In genomic region chr6:136326038-136326561, GRCh38 we compare ENCODE assay signal across 1 cellular context.
TF ChIP-seq lines count a peak whose summit lies in the region.

No MANE protein-coding gene starts in this region.

TF ChIP-seq in HEK293, 187 proteins besides CTCF, POLR2A, EP300 and RAD21 (continued from another document and continues in another):
- TF ChIP-seq ZBTB7A (tag by site-specific recombination; IDR thresholded peaks at IDR 0.05; ENCODE audit: low read depth): no peak
- TF ChIP-seq ZNF501 (tag by site-specific recombination; IDR thresholded peaks at IDR 0.05): no peak
- no peak for TF ChIP-seq ZNF248 (tag by site-specific recombination; IDR thresholded peaks at IDR 0.05)
- TF ChIP-seq ZFP3 (tag by site-specific recombination; IDR thresholded peaks at IDR 0.05; ENCODE audit: low read depth): no peak
- no peak for TF ChIP-seq ZNF830 (tag by site-specific recombination; IDR thresholded peaks at IDR 0.05; ENCODE audit: low read depth)
- TF ChIP-seq ZNF155 (tag by site-specific recombination; IDR thresholded peaks at IDR 0.05): no peak
- TF ChIP-seq ZNF670 (tag by site-specific recombination; IDR thresholded peaks at IDR 0.05; ENCODE audit: low read depth): no peak
- no peak for TF ChIP-seq SALL2 (tag by site-specific recombination; IDR thresholded peaks at IDR 0.05; ENCODE audit: borderline replicate concordance)
- TF ChIP-seq ZNF544 (tag by site-specific recombination; IDR thresholded peaks at IDR 0.05): no peak
- TF ChIP-seq ZNF843 (tag by site-specific recombination; IDR thresholded peaks at IDR 0.05): peak; percentile 28; the same call in 1 of the 2 replicates
- no peak for TF ChIP-seq ZNF792 (tag by site-specific recombination; IDR thresholded peaks at IDR 0.05)
- no peak for TF ChIP-seq ZNF157 (tag by site-specific recombination; IDR thresholded peaks at IDR 0.05)
- TF ChIP-seq, protein P1, sequence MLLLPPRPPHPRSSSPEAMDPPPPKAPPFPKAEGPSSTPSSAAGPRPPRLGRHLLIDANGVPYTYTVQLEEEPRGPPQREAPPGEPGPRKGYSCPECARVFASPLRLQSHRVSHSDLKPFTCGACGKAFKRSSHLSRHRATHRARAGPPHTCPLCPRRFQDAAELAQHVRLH (tag by site-specific recombination; IDR thresholded peaks at IDR 0.05): no peak
- no peak for TF ChIP-seq ZNF768 (tag by site-specific recombination; IDR thresholded peaks at IDR 0.05)
- no peak for TF ChIP-seq BCL11A (tag by site-specific recombination; IDR thresholded peaks at IDR 0.05; ENCODE audit: low read depth)
- TF ChIP-seq, protein P2, sequence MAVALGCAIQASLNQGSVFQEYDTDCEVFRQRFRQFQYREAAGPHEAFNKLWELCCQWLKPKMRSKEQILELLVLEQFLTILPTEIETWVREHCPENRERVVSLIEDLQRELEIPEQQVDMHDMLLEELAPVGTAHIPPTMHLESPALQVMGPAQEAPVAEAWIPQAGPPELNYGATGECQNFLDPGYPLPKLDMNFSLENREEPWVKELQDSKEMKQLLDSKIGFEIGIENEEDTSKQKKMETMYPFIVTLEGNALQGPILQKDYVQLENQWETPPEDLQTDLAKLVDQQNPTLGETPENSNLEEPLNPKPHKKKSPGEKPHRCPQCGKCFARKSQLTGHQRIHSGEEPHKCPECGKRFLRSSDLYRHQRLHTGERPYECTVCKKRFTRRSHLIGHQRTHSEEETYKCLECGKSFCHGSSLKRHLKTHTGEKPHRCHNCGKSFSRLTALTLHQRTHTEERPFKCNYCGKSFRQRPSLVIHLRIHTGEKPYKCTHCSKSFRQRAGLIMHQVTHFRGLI (tag by site-specific recombination; IDR thresholded peaks at IDR 0.05): peak; percentile 23; the same call in 1 of the 2 replicates
- no peak for TF ChIP-seq ZNF707 (tag by site-specific recombination; IDR thresholded peaks at IDR 0.05)
- TF ChIP-seq ZNF776 (tag by site-specific recombination; IDR thresholded peaks at IDR 0.05; ENCODE audit: borderline replicate concordance): no peak
- peak; percentile 50; the same call in 1 of the 2 replicates for TF ChIP-seq ZNF391 (tag by site-specific recombination; IDR thresholded peaks at IDR 0.05; ENCODE audit: borderline replicate concordance, low read depth)
- TF ChIP-seq ZNF514 (tag by site-specific recombination; IDR thresholded peaks at IDR 0.05): no peak
- no peak for TF ChIP-seq ZNF175 (tag by site-specific recombination; IDR thresholded peaks at IDR 0.05)
- TF ChIP-seq ZNF513 (tag by site-specific recombination; IDR thresholded peaks at IDR 0.05): no peak
- 0 out of 2 replicates have a peak, but pooled peaks have one; percentile 49 for TF ChIP-seq ZNF223 (tag by site-specific recombination; IDR thresholded peaks at IDR 0.05)
- no peak for TF ChIP-seq ZNF274 (IDR thresholded peaks at IDR 0.05; ENCODE audit: low read length)
- no peak for TF ChIP-seq ZNF274 (tag by site-specific recombination; IDR thresholded peaks at IDR 0.05; ENCODE audit: borderline replicate concordance)
- TF ChIP-seq GLIS1 (tag by site-specific recombination; IDR thresholded peaks at IDR 0.05): no peak
- no peak for TF ChIP-seq ZBTB10 (tag by site-specific recombination; IDR thresholded peaks at IDR 0.05)
- TF ChIP-seq ZSCAN23 (tag by site-specific recombination; IDR thresholded peaks at IDR 0.05): 0 out of 2 replicates have a peak, but pooled peaks have one; percentile 27
- TF ChIP-seq ZNF350 (tag by site-specific recombination; IDR thresholded peaks at IDR 0.05): no peak
- TF ChIP-seq ATF2 (tag by site-specific recombination; IDR thresholded peaks at IDR 0.05; ENCODE audit: low read depth): peak; percentile 99
- no peak for TF ChIP-seq SETDB1 (IDR thresholded peaks at IDR 0.05; ENCODE audit: insufficient read length, low read length)
- 0 out of 2 replicates have a peak, but pooled peaks have one; percentile 37 for TF ChIP-seq ZNF324 (tag by site-specific recombination; IDR thresholded peaks at IDR 0.05)
- TF ChIP-seq, protein P3, sequence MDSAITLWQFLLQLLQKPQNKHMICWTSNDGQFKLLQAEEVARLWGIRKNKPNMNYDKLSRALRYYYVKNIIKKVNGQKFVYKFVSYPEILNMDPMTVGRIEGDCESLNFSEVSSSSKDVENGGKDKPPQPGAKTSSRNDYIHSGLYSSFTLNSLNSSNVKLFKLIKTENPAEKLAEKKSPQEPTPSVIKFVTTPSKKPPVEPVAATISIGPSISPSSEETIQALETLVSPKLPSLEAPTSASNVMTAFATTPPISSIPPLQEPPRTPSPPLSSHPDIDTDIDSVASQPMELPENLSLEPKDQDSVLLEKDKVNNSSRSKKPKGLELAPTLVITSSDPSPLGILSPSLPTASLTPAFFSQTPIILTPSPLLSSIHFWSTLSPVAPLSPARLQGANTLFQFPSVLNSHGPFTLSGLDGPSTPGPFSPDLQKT (IDR thresholded peaks at IDR 0.05; ENCODE audit: borderline replicate concordance, low read depth, low read length): no peak
- TF ChIP-seq ZNF639 (tag by site-specific recombination; IDR thresholded peaks at IDR 0.05): peak; percentile 73; the same call in 1 of the 2 replicates
- no peak for TF ChIP-seq ZNF701 (tag by site-specific recombination; IDR thresholded peaks at IDR 0.05)
- no peak for TF ChIP-seq ZNF114 (tag by site-specific recombination; IDR thresholded peaks at IDR 0.05)
- no peak for TF ChIP-seq ZNF473 (tag by site-specific recombination; IDR thresholded peaks at IDR 0.05)
- no peak for TF ChIP-seq ZNF571 (tag by site-specific recombination; IDR thresholded peaks at IDR 0.05)
- TF ChIP-seq ZSCAN30 (tag by site-specific recombination; IDR thresholded peaks at IDR 0.05): no peak
- TF ChIP-seq KLF1 (tag by site-specific recombination; IDR thresholded peaks at IDR 0.05): no peak
- no peak for TF ChIP-seq ZNF555 (tag by site-specific recombination; conservative IDR thresholded peaks at IDR 0.05)
- no peak for TF ChIP-seq ZNF48 (tag by site-specific recombination; IDR thresholded peaks at IDR 0.05)
- TF ChIP-seq ZNF433 (tag by site-specific recombination; IDR thresholded peaks at IDR 0.05; ENCODE audit: low read depth): no peak
- TF ChIP-seq ZNF146 (tag by site-specific recombination; IDR thresholded peaks at IDR 0.05): no peak
- no peak for TF ChIP-seq ZNF677 (tag by site-specific recombination; IDR thresholded peaks at IDR 0.05)
- no peak for TF ChIP-seq ZNF112 (tag by site-specific recombination; IDR thresholded peaks at IDR 0.05)
- TF ChIP-seq, protein P4, sequence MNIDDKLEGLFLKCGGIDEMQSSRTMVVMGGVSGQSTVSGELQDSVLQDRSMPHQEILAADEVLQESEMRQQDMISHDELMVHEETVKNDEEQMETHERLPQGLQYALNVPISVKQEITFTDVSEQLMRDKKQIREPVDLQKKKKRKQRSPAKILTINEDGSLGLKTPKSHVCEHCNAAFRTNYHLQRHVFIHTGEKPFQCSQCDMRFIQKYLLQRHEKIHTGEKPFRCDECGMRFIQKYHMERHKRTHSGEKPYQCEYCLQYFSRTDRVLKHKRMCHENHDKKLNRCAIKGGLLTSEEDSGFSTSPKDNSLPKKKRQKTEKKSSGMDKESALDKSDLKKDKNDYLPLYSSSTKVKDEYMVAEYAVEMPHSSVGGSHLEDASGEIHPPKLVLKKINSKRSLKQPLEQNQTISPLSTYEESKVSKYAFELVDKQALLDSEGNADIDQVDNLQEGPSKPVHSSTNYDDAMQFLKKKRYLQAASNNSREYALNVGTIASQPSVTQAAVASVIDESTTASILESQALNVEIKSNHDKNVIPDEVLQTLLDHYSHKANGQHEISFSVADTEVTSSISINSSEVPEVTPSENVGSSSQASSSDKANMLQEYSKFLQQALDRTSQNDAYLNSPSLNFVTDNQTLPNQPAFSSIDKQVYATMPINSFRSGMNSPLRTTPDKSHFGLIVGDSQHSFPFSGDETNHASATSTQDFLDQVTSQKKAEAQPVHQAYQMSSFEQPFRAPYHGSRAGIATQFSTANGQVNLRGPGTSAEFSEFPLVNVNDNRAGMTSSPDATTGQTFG (tag by site-specific recombination; IDR thresholded peaks at IDR 0.05; ENCODE audit: borderline replicate concordance): no peak
- no peak for TF ChIP-seq PBX3 (CRISPR knock-in tag; IDR thresholded peaks at IDR 0.05)
- TF ChIP-seq ZNF2 (tag by site-specific recombination; IDR thresholded peaks at IDR 0.05): 0 out of 2 replicates have a peak, but pooled peaks have one; percentile 47
- TF ChIP-seq, protein P5, sequence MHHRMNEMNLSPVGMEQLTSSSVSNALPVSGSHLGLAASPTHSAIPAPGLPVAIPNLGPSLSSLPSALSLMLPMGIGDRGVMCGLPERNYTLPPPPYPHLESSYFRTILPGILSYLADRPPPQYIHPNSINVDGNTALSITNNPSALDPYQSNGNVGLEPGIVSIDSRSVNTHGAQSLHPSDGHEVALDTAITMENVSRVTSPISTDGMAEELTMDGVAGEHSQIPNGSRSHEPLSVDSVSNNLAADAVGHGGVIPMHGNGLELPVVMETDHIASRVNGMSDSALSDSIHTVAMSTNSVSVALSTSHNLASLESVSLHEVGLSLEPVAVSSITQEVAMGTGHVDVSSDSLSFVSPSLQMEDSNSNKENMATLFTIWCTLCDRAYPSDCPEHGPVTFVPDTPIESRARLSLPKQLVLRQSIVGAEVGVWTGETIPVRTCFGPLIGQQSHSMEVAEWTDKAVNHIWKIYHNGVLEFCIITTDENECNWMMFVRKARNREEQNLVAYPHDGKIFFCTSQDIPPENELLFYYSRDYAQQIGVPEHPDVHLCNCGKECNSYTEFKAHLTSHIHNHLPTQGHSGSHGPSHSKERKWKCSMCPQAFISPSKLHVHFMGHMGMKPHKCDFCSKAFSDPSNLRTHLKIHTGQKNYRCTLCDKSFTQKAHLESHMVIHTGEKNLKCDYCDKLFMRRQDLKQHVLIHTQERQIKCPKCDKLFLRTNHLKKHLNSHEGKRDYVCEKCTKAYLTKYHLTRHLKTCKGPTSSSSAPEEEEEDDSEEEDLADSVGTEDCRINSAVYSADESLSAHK (tag by site-specific recombination; IDR thresholded peaks at IDR 0.05): no peak
- no peak for TF ChIP-seq ZNF16 (tag by site-specific recombination; IDR thresholded peaks at IDR 0.05; ENCODE audit: low read depth)
- no peak for TF ChIP-seq ZNF791 (tag by site-specific recombination; IDR thresholded peaks at IDR 0.05)
- TF ChIP-seq ZNF221 (tag by site-specific recombination; IDR thresholded peaks at IDR 0.05; ENCODE audit: borderline replicate concordance): no peak
